ENCODE assay signal across 8 cellular contexts in the genomic region with DNA sequence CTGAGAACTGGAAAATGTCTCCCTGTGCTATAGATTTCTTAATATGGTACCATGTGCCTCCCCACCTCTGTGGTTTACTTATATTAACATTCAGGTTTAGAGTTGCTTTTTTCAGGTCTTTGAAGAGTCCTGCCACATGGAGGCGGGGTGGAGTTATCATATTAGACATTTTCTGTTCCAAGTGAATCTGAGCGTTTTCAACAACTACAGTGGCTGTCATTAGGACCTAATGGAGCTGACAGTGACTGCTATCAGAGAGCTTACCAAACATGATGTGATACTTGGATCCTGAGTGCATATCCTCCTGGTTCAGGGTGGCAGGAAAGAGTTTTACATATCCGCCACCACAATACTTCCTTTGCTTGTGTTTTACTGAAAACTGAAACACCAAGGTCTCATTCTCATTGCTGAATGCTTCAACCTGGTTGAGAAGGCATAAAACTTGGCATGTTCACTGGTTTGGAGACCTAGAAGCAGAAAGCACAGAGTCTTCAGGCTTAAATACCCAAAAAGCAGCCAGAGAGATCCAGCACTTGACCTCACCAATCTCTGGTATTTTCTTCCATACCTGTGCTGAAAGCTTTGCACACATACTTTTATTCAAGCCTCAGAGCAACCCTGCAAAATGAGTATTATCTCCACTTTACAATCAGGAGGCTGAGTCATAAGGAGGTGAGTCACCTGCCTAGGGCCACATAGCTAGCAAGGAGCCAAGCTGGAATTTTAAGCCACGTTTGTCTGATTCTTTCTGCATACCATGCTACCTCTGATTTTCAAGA. TPM values are rescaled to one million over a fixed set of nuclear protein-coding genes. Genes with fewer than 3 reads are reported as not detected.
A peak's percentile ranks its signal among the peaks of the same experiment; 100 is the strongest.
DNase-seq lines count a peak whose midpoint lies in the region; ATAC-seq, FAIRE-seq and TF ChIP-seq lines count a peak whose summit lies in the region.

No MANE protein-coding gene starts in this region.

- peak overlapping the region; percentile 98 for H3K27ac Mint-ChIP-seq in Caco-2 (ENCODE audit: unreplicated experiment)

- H3K4me3 Mint-ChIP-seq in Caco-2 (ENCODE audit: unreplicated experiment) = peak overlapping the region; percentile 50

- H4K20me1 ChIP-seq in K562 (replicated peaks; ENCODE audit: control insufficient read depth, insufficient read depth, low read length) = no peaks in the 10 kb centered on the region

- TF ChIP-seq POLR2A in K562 (conservative IDR thresholded peaks at IDR 0.05) = no peak
- no peak for TF ChIP-seq POLR2A in right lobe of liver (IDR thresholded peaks at IDR 0.05)
- TF ChIP-seq POLR2A in transverse colon (IDR thresholded peaks at IDR 0.05) = no peak

- H3K27me3 Mint-ChIP-seq in Caco-2 (ENCODE audit: insufficient read depth, unreplicated experiment) = no peaks in the 10 kb centered on the region

- no peaks in the 10 kb centered on the region for H3K9me3 ChIP-seq in Caco-2
- H3K9me3 ChIP-seq in K562 (replicated peaks; ENCODE audit: control insufficient read depth, insufficient read depth, low read depth, low read length) = no peaks in the 10 kb centered on the region
- no peaks in the 10 kb centered on the region for H3K9me3 ChIP-seq in right lobe of liver
- H3K9me3 ChIP-seq in transverse colon = no peaks in the 10 kb centered on the region

- in situ Hi-C loops in K562 (cut with MboI) (no loop called here), transverse colon (cut with MboI; ENCODE audit: low pct_ligation_motif_present in 1 of 4, low pct_unique_long_range_greater_than_20kb in 1 of 4, low sequenced_read_pairs in 3 of 4) (no loop called here)

- TF ChIP-seq CTCF in Caco-2 (IDR thresholded peaks at IDR 0.05; ENCODE audit: insufficient read depth in 1 of 2, low read depth in 1 of 2, low read length in 1 of 2, severe bottlenecking in 1 of 2, unreplicated experiment in 1 of 2) = peak in 1 of 2 experiments; percentile 7
- TF ChIP-seq CTCF in K562 (IDR thresholded peaks at IDR 0.05 in 2 of 3, conservative IDR thresholded peaks at IDR 0.05 in 1 of 3; ENCODE audit: insufficient read depth in 2 of 3, low read depth in 1 of 3, low read length in 3 of 3) = peak; percentile 30 to 58 (median 31); a peak in 5 of 6 replicates
- TF ChIP-seq CTCF in right lobe of liver (IDR thresholded peaks at IDR 0.05) = no peak
- no peak for TF ChIP-seq CTCF in transverse colon (IDR thresholded peaks at IDR 0.05)

- peaks cover 38% of the 10 kb centered on the region for H3K4me1 ChIP-seq in Caco-2
- peaks cover 4 to 35% of the 10 kb centered on the region in 2 experiments; a peak in 4 of 5 replicates for H3K4me1 ChIP-seq in K562 (replicated peaks in 1 of 2; ENCODE audit: control insufficient read depth in 2 of 2, insufficient read depth in 2 of 2, low read length in 2 of 2)
- no peaks in the 10 kb centered on the region for H3K4me1 ChIP-seq in right lobe of liver
- H3K4me1 ChIP-seq in transverse colon = peaks cover 0 to 26% (median 5%) of the 10 kb centered on the region in 4 donors

- POLR2A ChIA-PET in Caco-2 (lab: Charles Lee) (no interaction called here), K562 (lab: Yijun Ruan, JAX) (interaction anchor here (0.5 to 1.1 kb wide), 6 partner anchors 10 to 857 kb away, joined by 3 to 6 read pairs (median 3); no protein-coding TSS in a partner anchor)

- H3K36me3 ChIP-seq in Caco-2 (ENCODE audit: control insufficient read depth, insufficient read depth, low read length) = no peaks in the 10 kb centered on the region
- H3K36me3 ChIP-seq in K562 (ENCODE audit: control insufficient read depth, insufficient read depth, low read length) = no peaks in the 10 kb centered on the region
- H3K36me3 ChIP-seq in right lobe of liver = no peaks in the 10 kb centered on the region
- H3K36me3 ChIP-seq in transverse colon = no peaks in the 10 kb centered on the region

- H2AFZ ChIP-seq in K562 (ENCODE audit: low read depth, low read length) = peak overlapping the region; percentile 14

- H3K9ac ChIP-seq in K562 (ENCODE audit: insufficient read depth in 1 of 2, low read depth in 2 of 2, low read length in 2 of 2) = no peak overlapping the region

- peak; percentile 56 for TF ChIP-seq EP300 in K562 (IDR thresholded peaks at IDR 0.05; ENCODE audit: low read length)
- TF ChIP-seq EP300 in transverse colon (IDR thresholded peaks at IDR 0.05; ENCODE audit: low read depth) = no peak

- H3K27me3 ChIP-seq in Caco-2 (replicated peaks; ENCODE audit: control insufficient read depth, insufficient read depth, low read length) = no peaks in the 10 kb centered on the region
- H3K27me3 ChIP-seq in K562 (ENCODE audit: control insufficient read depth in 2 of 2, insufficient read depth in 2 of 2, low read length in 2 of 2) = no peaks in the 10 kb centered on the region
- no peaks in the 10 kb centered on the region for H3K27me3 ChIP-seq in right lobe of liver
- no peaks in the 10 kb centered on the region for H3K27me3 ChIP-seq in transverse colon

- no peaks in the 10 kb centered on the region for H3K79me2 ChIP-seq in K562 (ENCODE audit: control insufficient read depth, insufficient read depth, low read length)

- peak overlapping the region; percentile 20; the same call in 1 of the 3 replicates for H3K27ac ChIP-seq in K562 (ENCODE audit: extremely low read depth, low read depth, low read length)
- no peak overlapping the region for H3K27ac ChIP-seq in right lobe of liver
- H3K27ac ChIP-seq in transverse colon = peak overlapping the region in 2 of 4 donors; percentile 23 to 32

- ATAC-seq in HG03139 (IDR thresholded peaks at IDR 0.05; ENCODE audit: unreplicated experiment) = peak; percentile 75
- peak; percentile 80 for ATAC-seq in K562
- ATAC-seq in right lobe of liver = peak; percentile 59 to 71 (median 69)

- H3K9me3 Mint-ChIP-seq in Caco-2 (ENCODE audit: unreplicated experiment) = no peaks in the 10 kb centered on the region

- peak overlapping the region; percentile 20; the same call in 1 of the 2 replicates for H3K4me2 ChIP-seq in K562 (ENCODE audit: insufficient read depth, low read length)

- intact Hi-C loops in Caco-2 (cut with micrococcal nuclease; ENCODE audit: unreplicated experiment) = loop anchor here (1.0 to 2.0 kb wide), 3 partner anchors 11 to 200 kb away; partner anchors contain the start of gene OSBPL9
- intact Hi-C loops in K562 (cut with micrococcal nuclease) = loop anchor here (2.0 to 5.0 kb wide), 2 partner anchors 199 to 433 kb away; no protein-coding TSS in a partner anchor
- intact Hi-C loops in right lobe of liver (cut with DNase I) = no loop called here
- intact Hi-C loops in transverse colon (cut with DNase I; ENCODE audit: low total_unique reads) = no loop called here

- peak; percentile 59 to 72 for TF ChIP-seq RAD21 in K562 (CRISPR knock-in tag; conservative IDR thresholded peaks at IDR 0.05 in 1 of 2, IDR thresholded peaks at IDR 0.05 in 1 of 2)

- no peaks in the 10 kb centered on the region for H3K36me3 Mint-ChIP-seq in Caco-2 (ENCODE audit: insufficient read depth, unreplicated experiment)

- CTCF ChIA-PET in Caco-2 (lab: Charles Lee) (interaction anchor here (0.5 to 1.1 kb wide), 11 partner anchors 34 to 628 kb away, joined by 3 to 10 read pairs (median 5); no protein-coding TSS in a partner anchor), K562 (lab: Yijun Ruan, JAX; ENCODE audit: low intra/inter-chr PET ratio) (interaction anchor here (2.6 kb wide), 1 partner anchor 200 kb away, joined by 9 read pairs; no protein-coding TSS in a partner anchor)

- WGBS in K562 (ENCODE audit: insufficient coverage, low coverage, missing lambda C conversion rate) = 26% methylated on average over 4 of the region's 4 CpGs
- WGBS in right lobe of liver (ENCODE audit: insufficient coverage, low coverage, low lambda C conversion rate, missing lambda C conversion rate) = 36% methylated on average over 4 of the region's 4 CpGs
- 43 to 48% methylated on average over 4 of the region's 4 CpGs for WGBS in transverse colon (ENCODE audit: low coverage in 1 of 2), 2 donors

- BruUV-seq in Caco-2 (replicated peaks; lab: Mats Ljungman, UMichigan) (TSS peak; percentile 88), K562 (replicated peaks; lab: Mats Ljungman, UMichigan) (no TSS peak)

- H3K4me1 Mint-ChIP-seq in Caco-2 (ENCODE audit: low read depth, unreplicated experiment) = peaks cover 15% of the 10 kb centered on the region

- H3K4me3 ChIP-seq in Caco-2 (ENCODE audit: low read depth, low read length) (no peak overlapping the region), K562 (no peak overlapping the region), right lobe of liver (no peak overlapping the region), transverse colon (no peak overlapping the region)

- no peaks in the 10 kb centered on the region for H3K9me1 ChIP-seq in K562 (ENCODE audit: control insufficient read depth, insufficient read depth, low read length)

- FAIRE-seq in GM19239 (lab: Jason Lieb, UNC) (peak; percentile 94), K562 (lab: Jason Lieb, UNC) (peak; percentile 77)

- DNase-seq in Caco-2 = peak; percentile 65 to 75
- no peak for DNase-seq in GM19239 (ENCODE audit: insufficient read length, low spot score)
- peak; percentile 92 for DNase-seq in RPMI7951 (ENCODE audit: low read depth)
- peak; percentile 44 to 75 (median 50) for DNase-seq in K562 (ENCODE audit: extremely low read depth in 1 of 4, low spot score in 3 of 4)
- DNase-seq in right lobe of liver = no peak
- peak; percentile 17 for DNase-seq in transverse colon
- no peak for DNase-seq in NCI-H2081 treated with DMSO at 0.1 percent for 48 hours (lab: John Stamatoyannopoulos, UW)

RNA-seq across cellular contexts. Expression of gene OSBPL9, which starts 47.4 kb away (rescaled TPM):
- total RNA-seq in Caco-2 (2022) (58.7 and 61.9 TPM in 2 replicates), K562 (2014; rRNA removed) (170 and 185 TPM in 2 replicates), K562 (2014; rRNA removed; fragmentation: Illumina TruSeq; extraction: Trizol) (210 and 239 TPM in 2 replicates), K562 (2015; rRNA removed; fragmentation: Illumina TruSeq; extraction: Trizol) (209 and 211 TPM in 2 replicates), K562 (2021) (131 and 136 TPM in 2 replicates), right lobe of liver (10 to 100 TPM; 51.7 to 90.5 (median 71.7) TPM), transverse colon (10 to 100 TPM; 56.1 to 82.1 (median 65.4) TPM)
- total RNA-seq in RPMI7951 (2014; rRNA removed; shearing (Covaris generic)) = 88.2 and 101 TPM in 2 replicates
- 130 and 303 TPM in 2 replicates for total RNA-seq in K562 (2011; cell fraction: chromatin; rRNA removed; ENCODE audit: low replicate concordance)
- total RNA-seq in K562 (2011; cell fraction: nucleolus; rRNA removed) = 63.4 and 95.5 TPM in 2 replicates
- 155 and 245 TPM in 2 replicates for total RNA-seq in K562 (2011; cell fraction: nucleoplasm; rRNA removed)
- polyA plus RNA-seq in K562 (2011; rRNA removed) (194 and 219 TPM in 2 replicates), K562 (2014; fragmentation: Illumina TruSeq; extraction: Trizol) (209 and 217 TPM in 2 replicates), K562 (2014; fragmentation: Nextera tagmentation; extraction: Ambion mirVana) (10 to 100 TPM; 43.9 to 66.2 TPM), K562 (2014; rRNA removed) (140 and 148 TPM in 2 replicates)
- polyA plus RNA-seq in K562 (2011; cell fraction: cytosol; rRNA removed) = 158 and 177 TPM in 2 replicates
- 148 and 218 TPM in 2 replicates for polyA plus RNA-seq in K562 (2011; cell fraction: nucleus; rRNA removed)
- polyA plus RNA-seq in K562 (2012) = 109 and 119 TPM in 2 replicates
- polyA minus RNA-seq in K562 (2011; rRNA and poly(A)+ RNA removed) = 239 and 277 TPM in 2 replicates
- polyA minus RNA-seq in K562 (2011; cell fraction: cytosol; rRNA and poly(A)+ RNA removed) = 116 and 142 TPM in 2 replicates
- polyA minus RNA-seq in K562 (2011; cell fraction: nucleus; rRNA and poly(A)+ RNA removed) = 109 and 204 TPM in 2 replicates

RNA-seq across cellular contexts. Expression of gene EPS15, which starts 50.4 kb away (rescaled TPM):
- total RNA-seq in Caco-2 (2022) (39.2 and 41.5 TPM in 2 replicates), K562 (2014; rRNA removed) (31.0 and 31.1 TPM in 2 replicates), K562 (2014; rRNA removed; fragmentation: Illumina TruSeq; extraction: Trizol) (55.0 and 67.0 TPM in 2 replicates), K562 (2015; rRNA removed; fragmentation: Illumina TruSeq; extraction: Trizol) (43.0 and 47.7 TPM in 2 replicates), K562 (2021) (59.7 and 69.0 TPM in 2 replicates), right lobe of liver (10 to 100 TPM; 23.2 to 30.9 (median 28.6) TPM), transverse colon (10 to 100 TPM; 43.8 to 74.0 (median 59.9) TPM)
- 25.9 and 33.4 TPM in 2 replicates for total RNA-seq in RPMI7951 (2014; rRNA removed; shearing (Covaris generic))
- total RNA-seq in K562 (2011; cell fraction: chromatin; rRNA removed; ENCODE audit: low replicate concordance) = 166 and 354 TPM in 2 replicates
- 42.5 and 54.6 TPM in 2 replicates for total RNA-seq in K562 (2011; cell fraction: nucleolus; rRNA removed)
- 102 and 104 TPM in 2 replicates for total RNA-seq in K562 (2011; cell fraction: nucleoplasm; rRNA removed)
- polyA plus RNA-seq in K562 (2011; rRNA removed) (46.6 and 64.5 TPM in 2 replicates), K562 (2014; fragmentation: Illumina TruSeq; extraction: Trizol) (41.2 and 41.7 TPM in 2 replicates), K562 (2014; fragmentation: Nextera tagmentation; extraction: Ambion mirVana) (10 to 100 TPM; 23.1 to 31.6 TPM), K562 (2014; rRNA removed) (33.6 and 33.9 TPM in 2 replicates)
- 12.8 and 22.2 TPM in 2 replicates for polyA plus RNA-seq in K562 (2011; cell fraction: cytosol; rRNA removed)
- polyA plus RNA-seq in K562 (2011; cell fraction: nucleus; rRNA removed) = 32.0 and 36.8 TPM in 2 replicates
- polyA plus RNA-seq in K562 (2012) = 26.7 and 38.3 TPM in 2 replicates
- 141 and 149 TPM in 2 replicates for polyA minus RNA-seq in K562 (2011; rRNA and poly(A)+ RNA removed)
- polyA minus RNA-seq in K562 (2011; cell fraction: cytosol; rRNA and poly(A)+ RNA removed) = 49.4 and 55.8 TPM in 2 replicates
- 34.7 and 51.0 TPM in 2 replicates for polyA minus RNA-seq in K562 (2011; cell fraction: nucleus; rRNA and poly(A)+ RNA removed)

Comparison
In these comparisons a context has a peak if more than half of its experiments do, and no peak if none do; other contexts are left out.
1. DNase-seq: peak in Caco-2 (2 of 2), RPMI7951 (single experiment), K562 (4 of 4) and transverse colon (single experiment); none in GM19239 (single experiment), right lobe of liver (0 of 3) and NCI-H2081 treated with DMSO at 0.1 percent for 48 hours (single experiment).
2. CTCF ChIP-seq: peak in K562 (3 of 3); none in right lobe of liver (0 of 4) and transverse colon (0 of 5).
3. intact Hi-C loops: an anchor here in Caco-2 (1.0 to 2.0 kb wide) and K562 (2.0 to 5.0 kb wide); none called in right lobe of liver and transverse colon.
4. Peak in every context shown above with its lines, with median percentiles within 50 percentile points of each other: ATAC-seq.